9 cellular contexts compared by ENCODE assay signal in the genomic region with DNA sequence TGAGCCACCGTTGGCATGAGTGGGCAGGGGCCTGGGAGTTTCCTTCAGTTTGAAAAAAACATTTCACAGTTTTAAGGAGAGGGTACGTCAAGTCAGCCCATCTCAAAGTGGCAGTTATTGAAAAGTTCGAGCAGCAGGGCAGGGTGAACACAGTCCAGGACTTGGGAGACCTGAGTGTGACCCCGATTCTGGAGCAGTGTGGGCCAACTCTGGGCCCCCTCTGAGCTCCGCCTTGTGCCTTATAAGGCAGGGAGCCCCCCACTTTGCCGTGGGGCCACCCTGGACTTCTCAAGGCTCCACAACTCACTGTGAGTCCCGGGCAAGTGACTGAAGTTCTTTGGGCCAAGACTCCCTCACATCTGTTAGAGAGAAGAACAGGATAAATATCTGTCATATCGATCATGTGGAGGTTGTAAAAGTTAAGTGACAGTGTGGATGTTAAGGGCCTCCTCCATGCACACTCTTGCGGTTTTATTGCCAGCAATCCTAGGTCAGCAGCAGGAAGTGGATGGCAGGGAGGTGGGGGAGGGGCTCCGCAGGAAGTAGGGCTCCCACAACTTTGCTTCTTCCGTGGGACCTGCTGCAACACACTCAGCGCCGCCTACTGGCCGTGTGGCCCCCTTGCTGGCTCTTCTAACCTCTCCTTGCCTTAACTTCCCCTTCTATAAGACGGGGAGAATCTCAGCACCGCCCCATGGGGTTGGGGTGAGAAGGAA. TPM values are rescaled to one million over a fixed set of nuclear protein-coding genes. Genes with fewer than 3 reads are reported as not detected.
DNase-seq lines count a peak whose midpoint lies in the region; ATAC-seq lines count a peak whose summit lies in the region.
"Had no signal": no experiment of that assay in that cellular context is flagged by ENCODE, and none has a peak within 500 bp of the region (broad histone marks: within the 10 kb centered on the region; RNA-seq: fewer than 3 reads in every experiment).

No MANE protein-coding gene starts in this region.

- peaks cover 14% of the 10 kb centered on the region for H3K4me1 ChIP-seq in CD4-positive, CD25-positive, alpha-beta regulatory T cell (ENCODE audit: control insufficient read depth, insufficient read depth, low read length, poor library complexity, severe bottlenecking)

- no peaks in the 10 kb centered on the region for H3K9me3 ChIP-seq in CD4-positive, CD25-positive, alpha-beta regulatory T cell (ENCODE audit: control insufficient read depth in 2 of 2, low read length in 2 of 2)

- peak overlapping the region; percentile 50 for H3K4me3 ChIP-seq in CD4-positive, CD25-positive, alpha-beta regulatory T cell (ENCODE audit: low read depth, low read length)

- H3K4me3 Mint-ChIP-seq in CD4-positive, CD25-positive, alpha-beta regulatory T cell: peak overlapping the region; percentile 27 to 82 (median 41)
- H3K4me3 Mint-ChIP-seq: naive B cell had no signal

- H3K36me3 Mint-ChIP-seq in CD4-positive, CD25-positive, alpha-beta regulatory T cell: peaks cover 11% of the 10 kb centered on the region
- H3K36me3 Mint-ChIP-seq: naive B cell had no signal

- ATAC-seq in CD4-positive, CD25-positive, alpha-beta regulatory T cell (ENCODE audit: low read depth in 2 of 2): peak; percentile 66 to 82
- ATAC-seq in GM18511 (IDR thresholded peaks at IDR 0.05; ENCODE audit: unreplicated experiment) (no peak), HG02678 (IDR thresholded peaks at IDR 0.05; ENCODE audit: unreplicated experiment) (no peak)

- peak overlapping the region; percentile 82 to 97 (median 89) for H3K27ac Mint-ChIP-seq in CD4-positive, CD25-positive, alpha-beta regulatory T cell
- H3K27ac Mint-ChIP-seq: naive B cell had no signal

- peak overlapping the region; percentile 14 for H3K27ac ChIP-seq in CD4-positive, CD25-positive, alpha-beta regulatory T cell (ENCODE audit: insufficient read depth, low read length, poor library complexity, severe bottlenecking)

- DNase-seq in CD4-positive, CD25-positive, alpha-beta regulatory T cell: peak; percentile 44 to 88 (median 66)
- DNase-seq in HT-29 (ENCODE audit: low spot score) (peak; percentile 59), T-helper 1 cell (peak in 4 of 5 donors; percentile 41 to 87 (median 56)), kidney tubule cell (ENCODE audit: low spot score) (peak; percentile 43)
- DNase-seq in activated naive CD8-positive, alpha-beta T cell treated with anti-CD3 and anti-CD28 coated beads, Interleukin-2, amount 50 U/mL, for 16 hours (ENCODE audit: low read depth, low spot score): peak; percentile 33
- DNase-seq in stimulated activated CD8-positive, alpha-beta memory T cell treated with anti-CD3 and anti-CD28 coated beads, Interleukin-12 subunit alpha, Interleukin-12 subunit beta, amount 100 ng/mL, for 1 hour (ENCODE audit: low read depth): peak; percentile 47
- DNase-seq: naive B cell had no signal

- H3K9me3 Mint-ChIP-seq in CD4-positive, CD25-positive, alpha-beta regulatory T cell: no peaks in the 10 kb centered on the region
- H3K9me3 Mint-ChIP-seq: naive B cell had no signal

- H3K36me3 ChIP-seq in CD4-positive, CD25-positive, alpha-beta regulatory T cell (ENCODE audit: control insufficient read depth, insufficient read depth, low read length): no peaks in the 10 kb centered on the region

- peaks cover 4 to 30% (median 22%) of the 10 kb centered on the region in 4 donors for H3K4me1 Mint-ChIP-seq in CD4-positive, CD25-positive, alpha-beta regulatory T cell

- no peaks in the 10 kb centered on the region for H3K27me3 Mint-ChIP-seq in CD4-positive, CD25-positive, alpha-beta regulatory T cell

- no peaks in the 10 kb centered on the region for H3K27me3 ChIP-seq in CD4-positive, CD25-positive, alpha-beta regulatory T cell (ENCODE audit: control insufficient read depth, insufficient read depth, low read length)

RNA-seq across cellular contexts. Expression of gene HRH2, which starts 38.4 kb away (rescaled TPM):
- 7.0 TPM for total RNA-seq in CD4-positive, CD25-positive, alpha-beta regulatory T cell
- polyA plus RNA-seq in CD4-positive, CD25-positive, alpha-beta regulatory T cell: 1 to 10 TPM; 1.6 to 3.6 (median 1.9) TPM
- total RNA-seq in HT-29 (2014; rRNA removed; shearing (Covaris generic)): not detected in 2 replicates

Comparison
In these comparisons a context has a peak if more than half of its experiments do, and no peak if none do; other contexts are left out.
1. ATAC-seq: peak in CD4-positive, CD25-positive, alpha-beta regulatory T cell (2 of 2); none in GM18511 (single experiment) and HG02678 (single experiment).
2. Peak in every context shown above with its lines, with median percentiles within 50 percentile points of each other: DNase-seq.